8 cellular contexts compared by ENCODE assay signal in genomic region chr10:75403144-75404022, GRCh38. TPM values are rescaled to one million over a fixed set of nuclear protein-coding genes. Genes with fewer than 3 reads are reported as not detected.
DNase-seq lines count a peak whose midpoint lies in the region; ATAC-seq and TF ChIP-seq lines count a peak whose summit lies in the region.

No MANE protein-coding gene starts in this region.

- peak overlapping the region; percentile 95 for H3K27ac ChIP-seq in IMR-90 (ENCODE audit: insufficient read depth, low read length)

- no peak for TF ChIP-seq POLR2A in IMR-90 (IDR thresholded peaks at IDR 0.05; ENCODE audit: low read depth, low read length)

- H4K20me1 ChIP-seq in IMR-90 (ENCODE audit: insufficient read depth, low read length), result peaks cover 16% of the 10 kb centered on the region; the same call in 1 of the 2 replicates

- no peak for TF ChIP-seq CTCF in IMR-90 (conservative IDR thresholded peaks at IDR 0.05; ENCODE audit: low read depth, low read length)

- WGBS in IMR-90 (ENCODE audit: extremely low coverage in 2 of 2, insufficient read length in 1 of 2), 2 experiments, result no CpG with 5 or more reads among the region's 58 CpGs

- peak overlapping the region; percentile 68 for H4K5ac ChIP-seq in IMR-90 (ENCODE audit: low read depth, low read length)

- peak overlapping the region; percentile 62 for H3K4ac ChIP-seq in IMR-90 (ENCODE audit: low read depth, low read length)

- H3K4me3 Mint-ChIP-seq in activated T-cell treated with anti-CD3 and anti-CD28 coated beads, Interleukin-2, amount 50 U/mL, for 72 hours, result peak overlapping the region; percentile 79 to 91

- H3K56ac ChIP-seq in IMR-90 (ENCODE audit: extremely low read depth, insufficient read depth, low read length), result peak overlapping the region; percentile 44; the same call in 1 of the 2 replicates

- peaks cover 2 to 3% of the 10 kb centered on the region in 2 donors for H3K36me3 Mint-ChIP-seq in activated T-cell treated with anti-CD3 and anti-CD28 coated beads, Interleukin-2, amount 50 U/mL, for 72 hours (ENCODE audit: insufficient read depth in 2 of 2)

- H2BK15ac ChIP-seq in IMR-90 (ENCODE audit: low read depth, low read length), result 0 out of 3 replicates have a peak overlapping the region, but pooled peaks have one; percentile 32

- peak overlapping the region; percentile 50; the same call in 1 of the 2 replicates for H4K91ac ChIP-seq in IMR-90 (ENCODE audit: insufficient read depth, low read depth, low read length)

- dilution Hi-C loops in IMR-90 (cut with HindIII; ENCODE audit: low sequenced_read_pairs, unreplicated experiment), result no loop called here

- H3K18ac ChIP-seq in IMR-90 (ENCODE audit: low read depth, low read length), result peak overlapping the region; percentile 42; the same call in 1 of the 2 replicates

- peak overlapping the region; percentile 29 for H2BK5ac ChIP-seq in IMR-90 (ENCODE audit: low read depth, low read length, poor library complexity, severe bottlenecking)

- no peak overlapping the region for H3K27ac Mint-ChIP-seq in activated T-cell treated with anti-CD3 and anti-CD28 coated beads, Interleukin-2, amount 50 U/mL, for 72 hours

- peaks cover 19% of the 10 kb centered on the region; the same call in 1 of the 2 replicates for H3K36me3 ChIP-seq in IMR-90 (ENCODE audit: control insufficient read depth, insufficient read depth, low read length)

- H3K9me3 ChIP-seq in IMR-90 (ENCODE audit: control insufficient read depth, insufficient read depth, low read length), result no peaks in the 10 kb centered on the region

- peak overlapping the region; percentile 99 for H2AFZ ChIP-seq in IMR-90 (replicated peaks; ENCODE audit: low read length, poor library complexity)

- peaks cover 62% of the 10 kb centered on the region for H3K27me3 Mint-ChIP-seq in activated T-cell treated with anti-CD3 and anti-CD28 coated beads, Interleukin-2, amount 50 U/mL, for 72 hours (ENCODE audit: low read depth)

- in situ Hi-C loops in IMR-90 (cut with MboI; ENCODE audit: low sequenced_read_pairs), result loop anchor here (10.0 to 25.0 kb wide), 4 partner anchors 634 to 1584 kb away; no protein-coding TSS in a partner anchor

- TF ChIP-seq RAD21 in IMR-90 (IDR thresholded peaks at IDR 0.05; ENCODE audit: low read length), result no peak

- POLR2A ChIA-PET in IMR-90 (lab: Charles Lee; ENCODE audit: unreplicated experiment), result no interaction called here

- ATAC-seq in IMR-90 (ENCODE audit: low read depth), result no peak
- ATAC-seq in activated T-cell treated with anti-CD3 and anti-CD28 coated beads, Interleukin-2, amount 50 U/mL, for 72 hours (replicated peaks in 1 of 2), result no peak
- no peak for ATAC-seq in left ventricle myocardium superior
- no peak for ATAC-seq in GM18867 (IDR thresholded peaks at IDR 0.05; ENCODE audit: unreplicated experiment)

- intact Hi-C loops in IMR-90 (cut with micrococcal nuclease), result loop anchor here (2.0 to 10.0 kb wide), 5 partner anchors 505 to 1709 kb away; no protein-coding TSS in a partner anchor
- intact Hi-C loops in left ventricle myocardium superior (cut with micrococcal nuclease), result loop anchor here (10.0 kb wide), 1 partner anchor 901 kb away; no protein-coding TSS in a partner anchor

- no peaks in the 10 kb centered on the region; a peak in 1 of 4 replicates for H3K79me1 ChIP-seq in IMR-90 (ENCODE audit: low read depth in 1 of 2, low read length in 2 of 2)

- peak overlapping the region; percentile 60 for H3K4me3 ChIP-seq in IMR-90 (ENCODE audit: insufficient read depth, low read depth, low read length)

- CTCF ChIA-PET in IMR-90 (lab: Yijun Ruan, JAX), result no interaction called here

- H3K9me1 ChIP-seq in IMR-90 (ENCODE audit: insufficient read depth, low read length), result no peaks in the 10 kb centered on the region

- peak overlapping the region; percentile 51 to 93; a peak in 3 of 4 replicates for H4K8ac ChIP-seq in IMR-90 (ENCODE audit: low read depth in 2 of 2, low read length in 2 of 2)

- no TSS peak for BruUV-seq in IMR-90 (replicated peaks; lab: Mats Ljungman, UMichigan)

- peaks cover 44% of the 10 kb centered on the region for H3K4me1 Mint-ChIP-seq in activated T-cell treated with anti-CD3 and anti-CD28 coated beads, Interleukin-2, amount 50 U/mL, for 72 hours (ENCODE audit: low read depth)

- DNase-seq in DMS153 (lab: John Stamatoyannopoulos, UW) (peak; percentile 21), IMR-90 (no peak), left ventricle myocardium superior (peak; percentile 54), renal cortical epithelial cell (ENCODE audit: low read depth) (peak; percentile 51)
- no peak for DNase-seq in activated T-cell treated with anti-CD3 and anti-CD28 coated beads, Interleukin-2, amount 50 U/mL, for 72 hours
- no peak for DNase-seq in stimulated activated CD4-positive, alpha-beta T cell treated with anti-CD3 and anti-CD28 coated beads, Interleukin-12 subunit alpha, Interleukin-12 subunit beta, amount 100 ng/mL, for 4 hours
- no peak for DNase-seq in stimulated activated CD8-positive, alpha-beta memory T cell treated with anti-CD3 and anti-CD28 coated beads, Interleukin-4, amount 100 ng/mL, for 48 hours

- peak overlapping the region; percentile 93 for H2AK9ac ChIP-seq in IMR-90 (replicated peaks; ENCODE audit: low read depth, low read length, poor library complexity)

- peak overlapping the region; percentile 84 for H3K23ac ChIP-seq in IMR-90 (ENCODE audit: low read depth, low read length)

- peak overlapping the region; percentile 81 for H3K9ac ChIP-seq in IMR-90 (ENCODE audit: low read depth, low read length)

- H3K4me2 ChIP-seq in IMR-90 (ENCODE audit: low read depth, low read length), result peak overlapping the region; percentile 91

- H3K4me1 ChIP-seq in IMR-90 (ENCODE audit: control insufficient read depth, insufficient read depth, low read length), result peaks cover 2% of the 10 kb centered on the region; the same call in 1 of the 2 replicates

- no peaks in the 10 kb centered on the region for H3K9me3 Mint-ChIP-seq in activated T-cell treated with anti-CD3 and anti-CD28 coated beads, Interleukin-2, amount 50 U/mL, for 72 hours

- H2BK120ac ChIP-seq in IMR-90 (ENCODE audit: low read depth, low read length), result peak overlapping the region; percentile 30

- H3K14ac ChIP-seq in IMR-90 (replicated peaks; ENCODE audit: low read depth, low read length), result 0 out of 2 replicates have a peak overlapping the region, but pooled peaks have one; percentile 57

- H3K27me3 ChIP-seq in IMR-90 (ENCODE audit: control insufficient read depth, insufficient read depth, low read length), result 0 out of 2 replicates have a peak, but pooled peaks cover 3% of the 10 kb centered on the region

- H2BK20ac ChIP-seq in IMR-90 (ENCODE audit: low read depth, low read length), result peak overlapping the region; percentile 28; the same call in 1 of the 2 replicates

- H2AK5ac ChIP-seq in IMR-90 (ENCODE audit: low read depth, low read length), result peak overlapping the region; percentile 30; the same call in 1 of the 2 replicates

TF ChIP-seq in IMR-90, 13 proteins besides CTCF, POLR2A, EP300 and RAD21:
- TF ChIP-seq RCOR1 (IDR thresholded peaks at IDR 0.05; ENCODE audit: insufficient replicate concordance, low read length), result no peak
- TF ChIP-seq MAZ (IDR thresholded peaks at IDR 0.05; ENCODE audit: borderline replicate concordance, low read depth, low read length), result peak; percentile 33; the same call in 1 of the 2 replicates
- TF ChIP-seq BHLHE40 (IDR thresholded peaks at IDR 0.05; ENCODE audit: low read depth, low read length), result no peak

RNA-seq across cellular contexts. Expression of gene ZNF503, which starts 1.8 kb away (rescaled TPM):
- 0.36 and 0.83 TPM in 2 replicates for total RNA-seq in IMR-90 (2012; rRNA removed)
- polyA plus RNA-seq in IMR-90 (2012; rRNA removed), result 5.8 and 7.2 TPM in 2 replicates
- polyA plus RNA-seq in IMR-90 (2012; cell fraction: cytosol; rRNA removed), result 9.6 and 16.1 TPM in 2 replicates
- polyA plus RNA-seq in IMR-90 (2012; cell fraction: nucleus; rRNA removed; ENCODE audit: low replicate concordance), result 7.7 and 20.9 TPM in 2 replicates
- 1 to 10 TPM in 1 of 2 donors, under 1 TPM in 1; 0.50 to 1.3 TPM for total RNA-seq in activated T-cell treated with anti-CD3 and anti-CD28 coated beads, Interleukin-2, amount 50 U/mL, for 72 hours
- total RNA-seq in left ventricle myocardium superior, result 6.8 TPM
- 5.2 and 21.7 TPM in 2 replicates for total RNA-seq in renal cortical epithelial cell

RNA-seq across cellular contexts. Expression of gene LRMDA, which starts 28.0 kb away (rescaled TPM):
- total RNA-seq in IMR-90 (2012; rRNA removed), result under 0.01 TPM in 1 of 2 replicates, not detected in the other
- 0.07 TPM in 1 of 2 replicates, not detected in the other for polyA plus RNA-seq in IMR-90 (2012; rRNA removed)
- 0.01 TPM in 1 of 2 replicates, not detected in the other for polyA plus RNA-seq in IMR-90 (2012; cell fraction: cytosol; rRNA removed)
- polyA plus RNA-seq in IMR-90 (2012; cell fraction: nucleus; rRNA removed; ENCODE audit: low replicate concordance), result not detected in 2 replicates
- total RNA-seq in activated T-cell treated with anti-CD3 and anti-CD28 coated beads, Interleukin-2, amount 50 U/mL, for 72 hours, result not detected
- total RNA-seq in left ventricle myocardium superior, result 23.1 TPM
- total RNA-seq in renal cortical epithelial cell, result 8.7 and 11.7 TPM in 2 replicates

Comparison
In these comparisons a context has a peak if more than half of its experiments do, and no peak if none do; other contexts are left out.
1. DNase-seq: peak in DMS153 (single experiment), left ventricle myocardium superior (single experiment) and renal cortical epithelial cell (single experiment); none in IMR-90 (single experiment), activated T-cell treated with anti-CD3 and anti-CD28 coated beads, Interleukin-2, amount 50 U/mL, for 72 hours (0 of 2), stimulated activated CD4-positive, alpha-beta T cell treated with anti-CD3 and anti-CD28 coated beads, Interleukin-12 subunit alpha, Interleukin-12 subunit beta, amount 100 ng/mL, for 4 hours (single experiment) and stimulated activated CD8-positive, alpha-beta memory T cell treated with anti-CD3 and anti-CD28 coated beads, Interleukin-4, amount 100 ng/mL, for 48 hours (single experiment).